Comparison of ENCODE assay signal across 8 cellular contexts in genomic region chr19:11096210-11096841, GRCh38. TPM values are rescaled to one million over a fixed set of nuclear protein-coding genes. Genes with fewer than 3 reads are reported as not detected.
A peak's percentile ranks its signal among the peaks of the same experiment; 100 is the strongest.
DNase-seq lines count a peak whose midpoint lies in the region; ATAC-seq and TF ChIP-seq lines count a peak whose summit lies in the region.

No MANE protein-coding gene starts in this region.

- DNase-seq in A673 (ENCODE audit: low spot score) (peak; percentile 90), MG63 (peak; percentile 97), iris pigment epithelial cell (ENCODE audit: low read depth) (peak; percentile 69), substantia nigra (lab: John Stamatoyannopoulos, UW) (peak in 3 of 49 donors; percentile 1 to 72 (median 26)), D341Med (ENCODE audit: low spot score) (no peak), NCI-H1048 (lab: John Stamatoyannopoulos, UW) (no peak)
- DNase-seq in activated naive CD8-positive, alpha-beta T cell treated with anti-CD3 and anti-CD28 coated beads, Interleukin-2, amount 50 U/mL, for 24 hours, result peak; percentile 32

- peak overlapping the region; percentile 69 for H3K4me3 Mint-ChIP-seq in activated naive CD8-positive, alpha-beta T cell treated with anti-CD3 and anti-CD28 coated beads, Interleukin-2, amount 50 U/mL, for 24 hours

- H3K27me3 ChIP-seq in A673 (replicated peaks; ENCODE audit: insufficient read depth, low read depth, low read length, poor library complexity) (no peaks in the 10 kb centered on the region), MG63 (no peaks in the 10 kb centered on the region)

- peaks cover 66% of the 10 kb centered on the region for H3K36me3 Mint-ChIP-seq in activated naive CD8-positive, alpha-beta T cell treated with anti-CD3 and anti-CD28 coated beads, Interleukin-2, amount 50 U/mL, for 24 hours (ENCODE audit: low read depth)

- H3K4me1 Mint-ChIP-seq in activated naive CD8-positive, alpha-beta T cell treated with anti-CD3 and anti-CD28 coated beads, Interleukin-2, amount 50 U/mL, for 24 hours, result peaks cover 63% of the 10 kb centered on the region

- ATAC-seq in GM19035 (IDR thresholded peaks at IDR 0.05; ENCODE audit: unreplicated experiment), result peak; percentile 47
- peak; percentile 41 for ATAC-seq in activated naive CD8-positive, alpha-beta T cell treated with anti-CD3 and anti-CD28 coated beads, Interleukin-2, amount 50 U/mL, for 24 hours

- POLR2A ChIA-PET in A673 (lab: Charles Lee; ENCODE audit: low non-redundant PET), result no interaction called here

- H3K36me3 ChIP-seq in A673 (ENCODE audit: insufficient read depth, low read length, poor library complexity, severe bottlenecking), result peaks cover 92% of the 10 kb centered on the region
- peaks cover 81% of the 10 kb centered on the region for H3K36me3 ChIP-seq in MG63

- no TSS peak for BruUV-seq in A673 (replicated peaks; lab: Mats Ljungman, UMichigan)

- CTCF ChIA-PET in A673 (lab: Charles Lee), result no interaction called here

- no peaks in the 10 kb centered on the region for H3K27me3 Mint-ChIP-seq in activated naive CD8-positive, alpha-beta T cell treated with anti-CD3 and anti-CD28 coated beads, Interleukin-2, amount 50 U/mL, for 24 hours

- H3K9me3 Mint-ChIP-seq in activated naive CD8-positive, alpha-beta T cell treated with anti-CD3 and anti-CD28 coated beads, Interleukin-2, amount 50 U/mL, for 24 hours, result peaks cover 5% of the 10 kb centered on the region

- H3K27ac ChIP-seq in A673 (ENCODE audit: low read depth, low read length, poor library complexity, severe bottlenecking) (peak overlapping the region; percentile 73), substantia nigra (ENCODE audit: low read depth, low read length, poor library complexity, severe bottlenecking) (peak overlapping the region; percentile 26)

- H3K4me1 ChIP-seq in A673 (ENCODE audit: insufficient read depth, low read length, poor library complexity, severe bottlenecking), result peaks cover 62% of the 10 kb centered on the region

- H3K27ac Mint-ChIP-seq in activated naive CD8-positive, alpha-beta T cell treated with anti-CD3 and anti-CD28 coated beads, Interleukin-2, amount 50 U/mL, for 24 hours, result peak overlapping the region; percentile 94

- TF ChIP-seq CTCF in A673 (conservative IDR thresholded peaks at IDR 0.05; ENCODE audit: low read depth, low read length), result no peak

- H3K4me3 ChIP-seq in A673 (ENCODE audit: low read depth, low read length, poor library complexity, severe bottlenecking) (peak overlapping the region; percentile 11), MG63 (no peak overlapping the region)

- H3K9me3 ChIP-seq in A673 (ENCODE audit: low read depth, low read length, poor library complexity, severe bottlenecking) (no peaks in the 10 kb centered on the region), MG63 (no peaks in the 10 kb centered on the region; the same call in 1 of the 2 replicates)

- intact Hi-C loops in A673 (cut with micrococcal nuclease; ENCODE audit: unreplicated experiment), result loop anchor here (10.0 kb wide), 1 partner anchor 152 kb away; no protein-coding TSS in a partner anchor

RNA-seq across cellular contexts. Expression of gene LDLR, which starts 7.1 kb away (rescaled TPM):
- total RNA-seq in A673 (2021), result 162 and 175 TPM in 2 replicates
- 23.5 and 32.0 TPM in 2 replicates for total RNA-seq in MG63 (2014; rRNA removed; shearing (Covaris generic); ENCODE audit: low replicate concordance)

RNA-seq across cellular contexts. Expression of gene SPC24, which starts 59.3 kb away (rescaled TPM):
- 97.6 and 107 TPM in 2 replicates for total RNA-seq in A673 (2021)
- 69.7 and 113 TPM in 2 replicates for total RNA-seq in MG63 (2014; rRNA removed; shearing (Covaris generic); ENCODE audit: low replicate concordance)

Comparison
In these comparisons a context has a peak if more than half of its experiments do, and no peak if none do; other contexts are left out.
1. DNase-seq: peak in A673 (single experiment), MG63 (single experiment), activated naive CD8-positive, alpha-beta T cell treated with anti-CD3 and anti-CD28 coated beads, Interleukin-2, amount 50 U/mL, for 24 hours (single experiment) and iris pigment epithelial cell (single experiment); none in D341Med (single experiment) and NCI-H1048 (single experiment).